1 cellular context compared by ENCODE assay signal in genomic region chr2:238434846-238435751, GRCh38.
TF ChIP-seq lines count a peak whose summit lies in the region.

No MANE protein-coding gene starts in this region.

TF ChIP-seq in A549, 52 proteins besides CTCF, POLR2A, EP300 and RAD21 (continued from another document):
- TF ChIP-seq REST (IDR thresholded peaks at IDR 0.05), result no peak
- TF ChIP-seq MYC (IDR thresholded peaks at IDR 0.05; ENCODE audit: borderline replicate concordance, low read length), result no peak
- no peak for TF ChIP-seq FOSB (CRISPR knock-in tag; IDR thresholded peaks at IDR 0.05)
- TF ChIP-seq CEBPB (IDR thresholded peaks at IDR 0.05), result no peak
- TF ChIP-seq MAX (IDR thresholded peaks at IDR 0.05), result no peak
- no peak for TF ChIP-seq HES2 (IDR thresholded peaks at IDR 0.05)
- TF ChIP-seq HEYL (CRISPR knock-in tag; IDR thresholded peaks at IDR 0.05), result no peak
